ENCODE assay signal across 8 cellular contexts in genomic region chr16:87062569-87063442, GRCh38.
A peak's percentile ranks its signal among the peaks of the same experiment; 100 is the strongest.
DNase-seq lines count a peak whose midpoint lies in the region; ATAC-seq and TF ChIP-seq lines count a peak whose summit lies in the region.

No MANE protein-coding gene starts in this region.

- DNase-seq in NCI-H2081 (lab: John Stamatoyannopoulos, UW): peak; percentile 24 to 27
- DNase-seq in NCI-H2081 treated with DMSO at 0.1 percent for 48 hours (lab: John Stamatoyannopoulos, UW): no peak
- DNase-seq in MV-4-11 (lab: John Stamatoyannopoulos, UW): peak; percentile 56
- peak; percentile 80 for DNase-seq in ecto neural progenitor cell (ENCODE audit: low spot score)
- peak; percentile 80 to 95 for DNase-seq in lung microvascular endothelial cell (ENCODE audit: low read depth in 2 of 2)
- peak; percentile 18 to 26 for DNase-seq in stimulated activated CD8-positive, alpha-beta memory T cell treated with anti-CD3 and anti-CD28 coated beads, Interleukin-15, amount 100 ng/mL, for 48 hours (ENCODE audit: low read depth in 2 of 2)

- ATAC-seq in GM19351 (IDR thresholded peaks at IDR 0.05; ENCODE audit: unreplicated experiment): no peak

- H3K4me3 ChIP-seq in WI38 (ENCODE audit: low read depth, low read length): peak overlapping the region; percentile 13; the same call in 1 of the 2 replicates

- peak; percentile 80 for TF ChIP-seq CTCF in WI38 (IDR thresholded peaks at IDR 0.05; ENCODE audit: low read depth, low read length)
